32 cellular contexts compared by ENCODE assay signal in genomic region chr12:48008950-48009349, GRCh38. TPM values are rescaled to one million over a fixed set of nuclear protein-coding genes. Genes with fewer than 3 reads are reported as not detected.
"Had no signal": no experiment of that assay in that cellular context is flagged by ENCODE, and none has a peak within 500 bp of the region (broad histone marks: within the 10 kb centered on the region; RNA-seq: fewer than 3 reads in every experiment).

No MANE protein-coding gene starts in this region.

- H3K4me3 Mint-ChIP-seq: naive thymus-derived CD8-positive, alpha-beta T cell; natural killer cell treated with Interleukin-12 subunit alpha and Interleukin-12 subunit beta and Interleukin-15 and Interleukin-18, amount 100 ng/mL, for 72 hours; nephron progenitor cell; stimulated activated memory B cell treated with anti-CD40 and anti-IgM and Interleukin-4, amounts not matched to agents 10 μg/mL and 1 μg/mL and 100 μg/mL, for 72 hours; stimulated activated naive CD8-positive, alpha-beta T cell treated with anti-CD3 and anti-CD28 coated beads, Interleukin-15, amount 100 ng/mL, for 72 hours; type B pancreatic cell had no signal

- H3K9me3 Mint-ChIP-seq: naive thymus-derived CD8-positive, alpha-beta T cell; natural killer cell treated with Interleukin-12 subunit alpha and Interleukin-12 subunit beta and Interleukin-15 and Interleukin-18, amount 100 ng/mL, for 72 hours; nephron progenitor cell; neural crest cell; stimulated activated memory B cell treated with anti-CD40 and anti-IgM and Interleukin-4, amounts not matched to agents 10 μg/mL and 1 μg/mL and 100 μg/mL, for 72 hours; stimulated activated naive CD8-positive, alpha-beta T cell treated with anti-CD3 and anti-CD28 coated beads, Interleukin-15, amount 100 ng/mL, for 72 hours; type B pancreatic cell had no signal

- H3K9ac ChIP-seq: parathyroid adenoma had no signal

- H3K79me2 ChIP-seq: parathyroid adenoma had no signal

- ATAC-seq: naive thymus-derived CD8-positive, alpha-beta T cell; natural killer cell treated with Interleukin-12 subunit alpha and Interleukin-12 subunit beta and Interleukin-15 and Interleukin-18, amount 100 ng/mL, for 72 hours; psoas muscle; right cardiac atrium; right lobe of liver; stimulated activated memory B cell treated with anti-CD40 and anti-IgM and Interleukin-4, amounts not matched to agents 10 μg/mL and 1 μg/mL and 100 μg/mL, for 72 hours; stimulated activated naive CD8-positive, alpha-beta T cell treated with anti-CD3 and anti-CD28 coated beads, Interleukin-15, amount 100 ng/mL, for 72 hours; stimulated activated naive CD8-positive, alpha-beta T cell treated with anti-CD3 and anti-CD28 coated beads, Interleukin-15, Interleukin-2, amounts not matched to agents 100 U/mL and 50 U/mL, for 24 hours; upper lobe of right lung had no signal

- H2AFZ ChIP-seq: parathyroid adenoma had no signal

- H3K27ac Mint-ChIP-seq: naive thymus-derived CD8-positive, alpha-beta T cell; natural killer cell treated with Interleukin-12 subunit alpha and Interleukin-12 subunit beta and Interleukin-15 and Interleukin-18, amount 100 ng/mL, for 72 hours; nephron progenitor cell; progenitor cell of endocrine pancreas; stimulated activated memory B cell treated with anti-CD40 and anti-IgM and Interleukin-4, amounts not matched to agents 10 μg/mL and 1 μg/mL and 100 μg/mL, for 72 hours; stimulated activated naive CD8-positive, alpha-beta T cell treated with anti-CD3 and anti-CD28 coated beads, Interleukin-15, amount 100 ng/mL, for 72 hours; type B pancreatic cell had no signal

- H3K9me3 ChIP-seq: ovary, psoas muscle, right lobe of liver, sigmoid colon, suprapubic skin, testis, tibial artery, transverse colon, upper lobe of right lung, uterus had no signal

- H3K36me3 ChIP-seq: ovary, right lobe of liver, sigmoid colon, suprapubic skin, tibial artery, transverse colon, upper lobe of right lung, uterus had no signal

- H3K4me3 ChIP-seq: ovary, psoas muscle, right lobe of liver, sigmoid colon, suprapubic skin, testis, tibial artery, transverse colon, upper lobe of right lung, uterus had no signal

- H3K27me3 ChIP-seq: testis had no signal

- FAIRE-seq: small intestine had no signal

- H3K27ac ChIP-seq: ovary, parathyroid adenoma, psoas muscle, right lobe of liver, sigmoid colon, suprapubic skin, testis, tibial artery, transverse colon, upper lobe of right lung, uterus had no signal

- DNase-seq: naive thymus-derived CD8-positive, alpha-beta T cell; nephron progenitor cell; occipital lobe; ovary; psoas muscle; right cardiac atrium; right lobe of liver; sigmoid colon; small intestine; stimulated activated CD4-positive, alpha-beta T cell treated with anti-CD3 and anti-CD28 coated beads, Interleukin-12 subunit alpha, Interleukin-12 subunit beta, amount 100 ng/mL, for 4 hours; stimulated activated CD4-positive, alpha-beta T cell treated with anti-CD3 and anti-CD28 coated beads, Interleukin-1b, Interleukin-23, amount 100 ng/mL, for 48 hours; stimulated activated CD4-positive, alpha-beta T cell treated with anti-CD3 and anti-CD28 coated beads, Interleukin-4, amount 100 ng/mL, for 1 hour; stimulated activated CD4-positive, alpha-beta T cell treated with anti-CD3 and anti-CD28 coated beads, Interleukin-4, amount 100 ng/mL, for 4 hours; stimulated activated CD8-positive, alpha-beta memory T cell treated with anti-CD3 and anti-CD28 coated beads, Interleukin-4, amount 100 ng/mL, for 48 hours; stimulated activated naive CD4-positive, alpha-beta T cell; stimulated activated naive CD8-positive, alpha-beta T cell treated with anti-CD3 and anti-CD28 coated beads, Interleukin-15, amount 100 ng/mL, for 72 hours; stimulated activated naive CD8-positive, alpha-beta T cell treated with anti-CD3 and anti-CD28 coated beads, Interleukin-15, Interleukin-2, amounts not matched to agents 100 U/mL and 50 U/mL, for 24 hours; substantia nigra; testis; tibial artery; transverse colon; upper lobe of right lung; uterus had no signal

- H3K36me3 Mint-ChIP-seq: naive thymus-derived CD8-positive, alpha-beta T cell; natural killer cell treated with Interleukin-12 subunit alpha and Interleukin-12 subunit beta and Interleukin-15 and Interleukin-18, amount 100 ng/mL, for 72 hours; stimulated activated memory B cell treated with anti-CD40 and anti-IgM and Interleukin-4, amounts not matched to agents 10 μg/mL and 1 μg/mL and 100 μg/mL, for 72 hours; type B pancreatic cell had no signal

RNA-seq across cellular contexts. Expression of gene COL2A1, which starts 4.7 kb away (rescaled TPM):
- total RNA-seq: natural killer cell treated with Interleukin-12 subunit alpha and Interleukin-12 subunit beta and Interleukin-15 and Interleukin-18, amount 100 ng/mL, for 72 hours; renal cortical epithelial cell; right cardiac atrium; right lobe of liver; sigmoid colon; suprapubic skin; upper lobe of right lung had no signal
- polyA plus RNA-seq: naive thymus-derived CD8-positive, alpha-beta T cell; urinary bladder had no signal
